2 cellular contexts compared by ENCODE assay signal in genomic region chr4:61924131-61924530, GRCh38.
TF ChIP-seq lines count a peak whose summit lies in the region.

No MANE protein-coding gene starts in this region.

TF ChIP-seq in GM23338, 12 proteins besides CTCF, POLR2A, EP300 and RAD21:
- no peak for TF ChIP-seq JUNB (IDR thresholded peaks at IDR 0.05; ENCODE audit: unreplicated experiment)
- no peak for TF ChIP-seq REST (IDR thresholded peaks at IDR 0.05; ENCODE audit: unreplicated experiment)
- TF ChIP-seq ETS1 (IDR thresholded peaks at IDR 0.05) = no peak
- no peak for TF ChIP-seq CREB1 (CRISPR knock-in tag; IDR thresholded peaks at IDR 0.05; ENCODE audit: low read depth)
- TF ChIP-seq EZH2phosphoT487 (IDR thresholded peaks at IDR 0.05; ENCODE audit: unreplicated experiment) = no peak
- TF ChIP-seq ZNF114 (CRISPR knock-in tag; IDR thresholded peaks at IDR 0.05) = no peak
- TF ChIP-seq STAT1 (IDR thresholded peaks at IDR 0.05; ENCODE audit: unreplicated experiment) = no peak
- TF ChIP-seq ZNF462 (CRISPR knock-in tag; IDR thresholded peaks at IDR 0.05) = no peak

TF ChIP-seq in H1, 55 proteins besides CTCF, POLR2A, EP300 and RAD21:
- TF ChIP-seq ATF3 (IDR thresholded peaks at IDR 0.05; ENCODE audit: insufficient read depth, low read depth, low read length) (no peak), RXRA (IDR thresholded peaks at IDR 0.05; ENCODE audit: insufficient read depth, low read depth, low read length) (no peak), POU5F1 (IDR thresholded peaks at IDR 0.05; ENCODE audit: low read depth, low read length) (no peak), RBBP5 (IDR thresholded peaks at IDR 0.05; ENCODE audit: borderline replicate concordance, low read depth, low read length) (no peak), KDM1A (IDR thresholded peaks at IDR 0.05; ENCODE audit: borderline replicate concordance, low read length) (no peak), EGR1 (IDR thresholded peaks at IDR 0.05; ENCODE audit: borderline replicate concordance, low read depth, low read length) (no peak), YY1 (IDR thresholded peaks at IDR 0.05; ENCODE audit: low read depth, low read length) (no peak), CBX8 (IDR thresholded peaks at IDR 0.05; ENCODE audit: borderline replicate concordance, low read depth, low read length) (no peak), CBX5 (IDR thresholded peaks at IDR 0.05; ENCODE audit: low read depth, low read length) (no peak), SRF (IDR thresholded peaks at IDR 0.05; ENCODE audit: low read depth, low read length) (no peak), SIN3A (conservative IDR thresholded peaks at IDR 0.05 in 1 of 2, IDR thresholded peaks at IDR 0.05 in 1 of 2; ENCODE audit: low read depth in 1 of 2, low read length in 2 of 2) (no peak), GABPA (IDR thresholded peaks at IDR 0.05; ENCODE audit: borderline replicate concordance, insufficient read depth, low read length) (no peak)
